8 cellular contexts compared by ENCODE assay signal in genomic region chr5:80238778-80239679, GRCh38.
A peak's percentile ranks its signal among the peaks of the same experiment; 100 is the strongest.
DNase-seq lines count a peak whose midpoint lies in the region; ATAC-seq lines count a peak whose summit lies in the region.

No MANE protein-coding gene starts in this region.

- no peak for ATAC-seq in GM21737 (IDR thresholded peaks at IDR 0.05; ENCODE audit: unreplicated experiment)
- ATAC-seq in GM19467 (IDR thresholded peaks at IDR 0.05; ENCODE audit: unreplicated experiment): no peak

- peaks cover 7% of the 10 kb centered on the region for H3K9me3 Mint-ChIP-seq in activated naive CD4-positive, alpha-beta T cell treated with anti-CD3 and anti-CD28 coated beads, Interleukin-2, amount 50 U/mL, for 24 hours
- H3K9me3 Mint-ChIP-seq in activated naive CD8-positive, alpha-beta T cell (ENCODE audit: low read depth): peaks cover 5% of the 10 kb centered on the region

- H3K9ac ChIP-seq in subcutaneous abdominal adipose tissue (ENCODE audit: low read length in 5 of 5): no peak overlapping the region

- no peaks in the 10 kb centered on the region for H3K27me3 ChIP-seq in subcutaneous abdominal adipose tissue (ENCODE audit: control insufficient read depth in 5 of 5, insufficient read depth in 4 of 5, low read length in 5 of 5)

- peaks cover 79% of the 10 kb centered on the region for H3K4me1 Mint-ChIP-seq in activated naive CD4-positive, alpha-beta T cell treated with anti-CD3 and anti-CD28 coated beads, Interleukin-2, amount 50 U/mL, for 24 hours
- H3K4me1 Mint-ChIP-seq in activated naive CD8-positive, alpha-beta T cell (ENCODE audit: low read depth): peaks cover 80% of the 10 kb centered on the region

- H3K27me3 Mint-ChIP-seq in activated naive CD4-positive, alpha-beta T cell treated with anti-CD3 and anti-CD28 coated beads, Interleukin-2, amount 50 U/mL, for 24 hours: no peaks in the 10 kb centered on the region
- no peaks in the 10 kb centered on the region for H3K27me3 Mint-ChIP-seq in activated naive CD8-positive, alpha-beta T cell

- H3K4me3 Mint-ChIP-seq in activated naive CD4-positive, alpha-beta T cell treated with anti-CD3 and anti-CD28 coated beads, Interleukin-2, amount 50 U/mL, for 24 hours: peak overlapping the region; percentile 60
- H3K4me3 Mint-ChIP-seq in activated naive CD8-positive, alpha-beta T cell: peak overlapping the region; percentile 67

- H3K27ac Mint-ChIP-seq in activated naive CD4-positive, alpha-beta T cell treated with anti-CD3 and anti-CD28 coated beads, Interleukin-2, amount 50 U/mL, for 24 hours: peak overlapping the region; percentile 87
- peak overlapping the region; percentile 88 for H3K27ac Mint-ChIP-seq in activated naive CD8-positive, alpha-beta T cell

- H3K36me3 ChIP-seq in subcutaneous abdominal adipose tissue (ENCODE audit: control insufficient read depth in 5 of 5, insufficient read depth in 5 of 5, low read length in 5 of 5): peaks cover 0 to 2% (median 0%) of the 10 kb centered on the region in 5 donors

- DNase-seq in activated naive CD4-positive, alpha-beta T cell treated with Interleukin-2 at 50 U/mL for 16 hours: no peak
- peak in 48 of 51 donors; percentile 11 to 89 (median 62) for DNase-seq in hypothalamus (lab: John Stamatoyannopoulos, UW)
- no peak for DNase-seq in NK-92 treated with Interleukin-12 subunit alpha and Interleukin-12 subunit beta, amount 100 ng/mL, for 24 hours (lab: John Stamatoyannopoulos, UW)

- peak overlapping the region; percentile 8 for H3K27ac ChIP-seq in subcutaneous abdominal adipose tissue (ENCODE audit: low read depth, low read length)

- peaks cover 2 to 24% (median 19%) of the 10 kb centered on the region in 5 donors for H3K4me1 ChIP-seq in subcutaneous abdominal adipose tissue (ENCODE audit: control insufficient read depth in 5 of 5, insufficient read depth in 5 of 5, low read length in 5 of 5)

- peak overlapping the region in 1 of 5 donors; percentile 34 for H3K4me3 ChIP-seq in subcutaneous abdominal adipose tissue (ENCODE audit: low read depth in 1 of 5, low read length in 5 of 5)

- H3K9me3 ChIP-seq in subcutaneous abdominal adipose tissue (ENCODE audit: control insufficient read depth in 5 of 5, low read length in 5 of 5): peaks cover 0 to 5% (median 0%) of the 10 kb centered on the region in 5 donors

- peaks cover 25% of the 10 kb centered on the region for H3K36me3 Mint-ChIP-seq in activated naive CD4-positive, alpha-beta T cell treated with anti-CD3 and anti-CD28 coated beads, Interleukin-2, amount 50 U/mL, for 24 hours
- H3K36me3 Mint-ChIP-seq in activated naive CD8-positive, alpha-beta T cell: peaks cover 14% of the 10 kb centered on the region

Comparison
In these comparisons a context has a peak if more than half of its experiments do, and no peak if none do; other contexts are left out.
1. DNase-seq: peak in hypothalamus (48 of 51); none in activated naive CD4-positive, alpha-beta T cell treated with Interleukin-2 at 50 U/mL for 16 hours (single experiment) and NK-92 treated with Interleukin-12 subunit alpha and Interleukin-12 subunit beta, amount 100 ng/mL, for 24 hours (single experiment).